Comparison of ENCODE assay signal across 1 cellular context in genomic region chr7:149529136-149529718, GRCh38.
TF ChIP-seq lines count a peak whose summit lies in the region.

No MANE protein-coding gene starts in this region.

TF ChIP-seq in HEK293, 187 proteins besides CTCF, POLR2A, EP300 and RAD21 (continued from another document and continues in another):
- TF ChIP-seq PRDM2 (tag by site-specific recombination; IDR thresholded peaks at IDR 0.05; ENCODE audit: borderline replicate concordance) (no peak), ZSCAN16 (tag by site-specific recombination; IDR thresholded peaks at IDR 0.05) (no peak), ZNF843 (tag by site-specific recombination; IDR thresholded peaks at IDR 0.05) (no peak), ZBTB44 (tag by site-specific recombination; IDR thresholded peaks at IDR 0.05) (no peak), FEZF1 (tag by site-specific recombination; IDR thresholded peaks at IDR 0.05) (no peak), PRDM1 (tag by site-specific recombination; IDR thresholded peaks at IDR 0.05) (no peak), ZNF529 (tag by site-specific recombination; IDR thresholded peaks at IDR 0.05; ENCODE audit: insufficient replicate concordance) (peak; percentile 78), TSHZ1 (tag by site-specific recombination; IDR thresholded peaks at IDR 0.05; ENCODE audit: borderline replicate concordance) (no peak), ZNF558 (tag by site-specific recombination; IDR thresholded peaks at IDR 0.05) (peak; percentile 57; the same call in 1 of the 2 replicates), ZSCAN30 (tag by site-specific recombination; IDR thresholded peaks at IDR 0.05) (peak; percentile 67; the same call in 1 of the 2 replicates), ZNF416 (tag by site-specific recombination; IDR thresholded peaks at IDR 0.05) (0 out of 2 replicates have a peak, but pooled peaks have one; percentile 32), ZNF580 (tag by site-specific recombination; IDR thresholded peaks at IDR 0.05) (peak; percentile 54; the same call in 1 of the 2 replicates), KLF8 (tag by site-specific recombination; IDR thresholded peaks at IDR 0.05) (0 out of 2 replicates have a peak, but pooled peaks have one; percentile 19), ZSCAN18 (tag by site-specific recombination; IDR thresholded peaks at IDR 0.05) (no peak), ZNF518A (tag by site-specific recombination; conservative IDR thresholded peaks at IDR 0.05; ENCODE audit: low read depth) (peak; percentile 72), SCRT2 (tag by site-specific recombination; IDR thresholded peaks at IDR 0.05) (no peak), ZNF548 (tag by site-specific recombination; IDR thresholded peaks at IDR 0.05) (no peak), ZNF560 (tag by site-specific recombination; IDR thresholded peaks at IDR 0.05; ENCODE audit: borderline replicate concordance) (peak; percentile 46; the same call in 1 of the 2 replicates), TRIM28 (IDR thresholded peaks at IDR 0.05; ENCODE audit: borderline replicate concordance, low read length) (peak; percentile 100; the same call in 1 of the 2 replicates), ZNF350 (tag by site-specific recombination; IDR thresholded peaks at IDR 0.05) (no peak), ZNF404 (tag by site-specific recombination; IDR thresholded peaks at IDR 0.05) (no peak), ZNF274 (IDR thresholded peaks at IDR 0.05; ENCODE audit: low read length) (no peak), ZNF274 (tag by site-specific recombination; IDR thresholded peaks at IDR 0.05; ENCODE audit: borderline replicate concordance) (no peak), ZNF544 (tag by site-specific recombination; IDR thresholded peaks at IDR 0.05) (no peak), ZNF670 (tag by site-specific recombination; IDR thresholded peaks at IDR 0.05; ENCODE audit: low read depth) (no peak), ZNF140 (tag by site-specific recombination; IDR thresholded peaks at IDR 0.05) (no peak), ZNF830 (tag by site-specific recombination; IDR thresholded peaks at IDR 0.05; ENCODE audit: low read depth) (no peak), KLF16 (tag by site-specific recombination; IDR thresholded peaks at IDR 0.05) (no peak), AEBP2 (tag by site-specific recombination; IDR thresholded peaks at IDR 0.05; ENCODE audit: borderline replicate concordance) (no peak), ZNF600 (tag by site-specific recombination; IDR thresholded peaks at IDR 0.05) (no peak), ZNF335 (tag by site-specific recombination; conservative IDR thresholded peaks at IDR 0.05) (no peak), ZNF629 (tag by site-specific recombination; IDR thresholded peaks at IDR 0.05) (no peak), ZNF645 (tag by site-specific recombination; IDR thresholded peaks at IDR 0.05) (no peak), ZNF37A (tag by site-specific recombination; IDR thresholded peaks at IDR 0.05) (no peak), ZBTB21 (tag by site-specific recombination; IDR thresholded peaks at IDR 0.05) (no peak)
